In genomic region chr16:16258822-16259221, GRCh38 we compare ENCODE assay signal across 5 cellular contexts. TPM values are rescaled to one million over a fixed set of nuclear protein-coding genes. Genes with fewer than 3 reads are reported as not detected.
"Had no signal": no experiment of that assay in that cellular context is flagged by ENCODE, and none has a peak within 500 bp of the region (broad histone marks: within the 10 kb centered on the region; RNA-seq: fewer than 3 reads in every experiment).

No MANE protein-coding gene starts in this region.

RNA-seq across cellular contexts. Expression of gene ABCC6, which starts 35.5 kb away (rescaled TPM):
- total RNA-seq: activated CD8-positive, alpha-beta T cell treated with anti-CD3 and anti-CD28 coated beads for 36 hours; activated naive CD8-positive, alpha-beta T cell treated with anti-CD3 and anti-CD28 coated beads for 36 hours; activated T-cell treated with anti-CD3 and anti-CD28 coated beads, Interleukin-2, amount 50 U/mL, for 72 hours; activated T-helper 2 cell treated with anti-CD3 and anti-CD28 coated beads, Interferon-gamma antibody, Interleukin-2, Interleukin-4, amounts not matched to agents 10 μg/mL and 5 μg/mL and 100 μg/mL, durations not matched to agents 14 hours and 24 hours and 36 hours; T-helper 17 cell had no signal
